1 cellular context compared by ENCODE assay signal in the genomic region with DNA sequence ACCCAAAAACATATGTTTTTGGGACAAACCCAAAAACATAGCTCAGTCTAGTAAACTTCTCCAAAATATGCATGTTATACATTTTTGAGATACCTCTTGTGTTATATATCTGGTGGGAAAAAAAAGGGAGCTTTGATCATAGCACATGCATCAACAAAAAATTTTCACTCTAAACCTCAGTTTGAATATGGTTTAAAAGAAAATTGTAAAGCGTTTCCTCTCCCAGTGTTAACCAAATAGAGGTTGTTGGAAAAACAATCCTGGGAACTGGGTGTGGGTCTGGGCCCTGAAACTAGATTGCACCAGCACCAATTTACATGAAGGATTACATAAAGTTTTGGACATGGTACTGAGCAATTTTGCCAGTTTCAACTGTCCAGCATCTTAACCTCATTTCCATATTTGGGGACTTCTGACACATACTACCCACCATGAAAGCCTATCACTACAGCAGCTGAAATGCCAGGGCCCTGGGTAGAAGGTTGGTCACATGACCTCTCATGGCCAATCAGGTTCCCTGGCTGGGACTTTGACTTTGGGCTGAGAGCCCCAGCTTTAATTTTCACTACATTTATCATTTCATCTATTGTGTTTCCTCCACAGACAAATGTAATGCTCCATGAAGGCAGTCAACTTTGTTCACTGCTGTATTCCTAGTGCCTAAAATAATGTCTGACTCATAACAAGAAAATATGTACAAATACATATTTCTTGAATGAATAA.
TF ChIP-seq lines count a peak whose summit lies in the region.

No MANE protein-coding gene starts in this region.

TF ChIP-seq in GM23338, 12 proteins besides CTCF, POLR2A, EP300 and RAD21 (continued from another document):
- TF ChIP-seq, protein P1, sequence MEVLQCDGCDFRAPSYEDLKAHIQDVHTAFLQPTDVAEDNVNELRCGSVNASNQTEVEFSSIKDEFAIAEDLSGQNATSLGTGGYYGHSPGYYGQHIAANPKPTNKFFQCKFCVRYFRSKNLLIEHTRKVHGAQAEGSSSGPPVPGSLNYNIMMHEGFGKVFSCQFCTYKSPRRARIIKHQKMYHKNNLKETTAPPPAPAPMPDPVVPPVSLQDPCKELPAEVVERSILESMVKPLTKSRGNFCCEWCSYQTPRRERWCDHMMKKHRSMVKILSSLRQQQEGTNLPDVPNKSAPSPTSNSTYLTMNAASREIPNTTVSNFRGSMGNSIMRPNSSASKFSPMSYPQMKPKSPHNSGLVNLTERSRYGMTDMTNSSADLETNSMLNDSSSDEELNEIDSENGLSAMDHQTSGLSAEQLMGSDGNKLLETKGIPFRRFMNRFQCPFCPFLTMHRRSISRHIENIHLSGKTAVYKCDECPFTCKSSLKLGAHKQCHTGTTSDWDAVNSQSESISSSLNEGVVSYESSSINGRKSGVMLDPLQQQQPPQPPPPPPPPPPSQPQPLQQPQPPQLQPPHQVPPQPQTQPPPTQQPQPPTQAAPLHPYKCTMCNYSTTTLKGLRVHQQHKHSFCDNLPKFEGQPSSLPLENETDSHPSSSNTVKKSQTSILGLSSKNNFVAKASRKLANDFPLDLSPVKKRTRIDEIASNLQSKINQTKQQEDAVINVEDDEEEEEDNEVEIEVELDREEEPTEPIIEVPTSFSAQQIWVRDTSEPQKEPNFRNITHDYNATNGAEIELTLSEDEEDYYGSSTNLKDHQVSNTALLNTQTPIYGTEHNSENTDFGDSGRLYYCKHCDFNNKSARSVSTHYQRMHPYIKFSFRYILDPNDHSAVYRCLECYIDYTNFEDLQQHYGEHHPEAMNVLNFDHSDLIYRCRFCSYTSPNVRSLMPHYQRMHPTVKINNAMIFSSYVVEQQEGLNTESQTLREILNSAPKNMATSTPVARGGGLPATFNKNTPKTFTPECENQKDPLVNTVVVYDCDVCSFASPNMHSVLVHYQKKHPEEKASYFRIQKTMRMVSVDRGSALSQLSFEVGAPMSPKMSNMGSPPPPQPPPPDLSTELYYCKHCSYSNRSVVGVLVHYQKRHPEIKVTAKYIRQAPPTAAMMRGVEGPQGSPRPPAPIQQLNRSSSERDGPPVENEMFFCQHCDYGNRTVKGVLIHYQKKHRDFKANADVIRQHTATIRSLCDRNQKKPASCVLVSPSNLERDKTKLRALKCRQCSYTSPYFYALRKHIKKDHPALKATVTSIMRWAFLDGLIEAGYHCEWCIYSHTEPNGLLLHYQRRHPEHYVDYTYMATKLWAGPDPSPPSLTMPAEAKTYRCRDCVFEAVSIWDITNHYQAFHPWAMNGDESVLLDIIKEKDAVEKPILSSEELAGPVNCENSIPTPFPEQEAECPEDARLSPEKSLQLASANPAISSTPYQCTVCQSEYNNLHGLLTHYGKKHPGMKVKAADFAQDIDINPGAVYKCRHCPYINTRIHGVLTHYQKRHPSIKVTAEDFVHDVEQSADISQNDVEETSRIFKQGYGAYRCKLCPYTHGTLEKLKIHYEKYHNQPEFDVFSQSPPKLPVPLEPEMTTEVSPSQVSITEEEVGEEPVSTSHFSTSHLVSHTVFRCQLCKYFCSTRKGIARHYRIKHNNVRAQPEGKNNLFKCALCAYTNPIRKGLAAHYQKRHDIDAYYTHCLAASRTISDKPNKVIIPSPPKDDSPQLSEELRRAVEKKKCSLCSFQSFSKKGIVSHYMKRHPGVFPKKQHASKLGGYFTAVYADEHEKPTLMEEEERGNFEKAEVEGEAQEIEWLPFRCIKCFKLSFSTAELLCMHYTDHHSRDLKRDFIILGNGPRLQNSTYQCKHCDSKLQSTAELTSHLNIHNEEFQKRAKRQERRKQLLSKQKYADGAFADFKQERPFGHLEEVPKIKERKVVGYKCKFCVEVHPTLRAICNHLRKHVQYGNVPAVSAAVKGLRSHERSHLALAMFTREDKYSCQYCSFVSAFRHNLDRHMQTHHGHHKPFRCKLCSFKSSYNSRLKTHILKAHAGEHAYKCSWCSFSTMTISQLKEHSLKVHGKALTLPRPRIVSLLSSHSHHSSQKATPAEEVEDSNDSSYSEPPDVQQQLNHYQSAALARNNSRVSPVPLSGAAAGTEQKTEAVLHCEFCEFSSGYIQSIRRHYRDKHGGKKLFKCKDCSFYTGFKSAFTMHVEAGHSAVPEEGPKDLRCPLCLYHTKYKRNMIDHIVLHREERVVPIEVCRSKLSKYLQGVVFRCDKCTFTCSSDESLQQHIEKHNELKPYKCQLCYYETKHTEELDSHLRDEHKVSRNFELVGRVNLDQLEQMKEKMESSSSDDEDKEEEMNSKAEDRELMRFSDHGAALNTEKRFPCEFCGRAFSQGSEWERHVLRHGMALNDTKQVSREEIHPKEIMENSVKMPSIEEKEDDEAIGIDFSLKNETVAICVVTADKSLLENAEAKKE (CRISPR knock-in tag; IDR thresholded peaks at IDR 0.05) = no peak
